Comparison of ENCODE assay signal across 8 cellular contexts in genomic region chr11:61507962-61508824, GRCh38. TPM values are rescaled to one million over a fixed set of nuclear protein-coding genes. Genes with fewer than 3 reads are reported as not detected.
DNase-seq lines count a peak whose midpoint lies in the region; ATAC-seq lines count a peak whose summit lies in the region.

TSS of gene LRRC10B (plus strand) at chr11:61508749. CDS start at chr11:61508999, 250 bp downstream.

- peak; percentile 49 for DNase-seq in NCI-H2107 (lab: John Stamatoyannopoulos, UW)
- DNase-seq in NCI-H2107 treated with DMSO at 0.1 percent for 48 hours (lab: John Stamatoyannopoulos, UW; ENCODE audit: unreplicated experiment): no peak
- peak; percentile 74 for DNase-seq in NCI-H2171 treated with DMSO at 0.1 percent for 48 hours (lab: John Stamatoyannopoulos, UW)
- DNase-seq in activated naive CD4-positive, alpha-beta T cell treated with Interleukin-2 at 50 U/mL for 16 hours: peak; percentile 37
- DNase-seq in immature natural killer cell: no peak
- DNase-seq in stimulated activated CD4-positive, alpha-beta T cell treated with anti-CD3 and anti-CD28 coated beads, Interleukin-2, amount 100 ng/mL, for 4 hours (ENCODE audit: low read depth): peak; percentile 19
- no peak for DNase-seq in GF-D8 (lab: John Stamatoyannopoulos, UW)

- ATAC-seq in HG02798 (IDR thresholded peaks at IDR 0.05; ENCODE audit: poor library complexity, unreplicated experiment): no peak

- H3K27ac Mint-ChIP-seq in immature natural killer cell: no peak within 1 kb of the TSS

- no peaks in the 10 kb centered on the region for H3K9me3 Mint-ChIP-seq in immature natural killer cell

- peaks cover 0 to 8% of the 10 kb centered on the region in 2 donors for H3K4me1 Mint-ChIP-seq in immature natural killer cell

- H3K27me3 Mint-ChIP-seq in immature natural killer cell (ENCODE audit: low read depth in 3 of 3): peaks cover 5 to 33% (median 12%) of the 10 kb centered on the region in 3 donors

- peak within 1 kb of the TSS; percentile 8 to 64 (median 52) for H3K4me3 Mint-ChIP-seq in immature natural killer cell

- no peaks in the 10 kb centered on the region for H3K36me3 Mint-ChIP-seq in immature natural killer cell

RNA-seq across cellular contexts. Expression of gene LRRC10B, which starts in this region (rescaled TPM):
- polyA plus RNA-seq in immature natural killer cell: not detected

Comparison
In these comparisons a context has a peak if more than half of its experiments do, and no peak if none do; other contexts are left out.
1. DNase-seq: peak in NCI-H2107 (single experiment), NCI-H2171 treated with DMSO at 0.1 percent for 48 hours (single experiment), activated naive CD4-positive, alpha-beta T cell treated with Interleukin-2 at 50 U/mL for 16 hours (single experiment) and stimulated activated CD4-positive, alpha-beta T cell treated with anti-CD3 and anti-CD28 coated beads, Interleukin-2, amount 100 ng/mL, for 4 hours (single experiment); none in NCI-H2107 treated with DMSO at 0.1 percent for 48 hours (single experiment), immature natural killer cell (0 of 3) and GF-D8 (single experiment).